In genomic region chr1:47763456-47764171, GRCh38 we compare ENCODE assay signal across 20 cellular contexts.
DNase-seq lines count a peak whose midpoint lies in the region; ATAC-seq and TF ChIP-seq lines count a peak whose summit lies in the region.
"Had no signal": no experiment of that assay in that cellular context is flagged by ENCODE, and none has a peak within 500 bp of the region (broad histone marks: within the 10 kb centered on the region; RNA-seq: fewer than 3 reads in every experiment).

No MANE protein-coding gene starts in this region.

- DNase-seq in AG09319 (ENCODE audit: extremely low read depth, low read depth), result peak; percentile 20
- DNase-seq in adipocyte (ENCODE audit: low read depth), result peak; percentile 12
- no peak for DNase-seq in esophagus muscularis mucosa (ENCODE audit: extremely low spot score)
- no peak for DNase-seq in mesothelial cell of epicardium (ENCODE audit: low spot score in 2 of 2, unreplicated experiment in 2 of 2)
- no peak for DNase-seq in NCI-H187 (lab: John Stamatoyannopoulos, UW)
- no peak for DNase-seq in NCI-H524 (lab: John Stamatoyannopoulos, UW)
- no peak for DNase-seq in activated CD4-positive, CD25-positive, alpha-beta regulatory T cell (lab: John Stamatoyannopoulos, UW)
- DNase-seq: activated CD4-positive, alpha-beta T cell treated with anti-CD3 and anti-CD28 coated beads for 36 hours; activated naive CD4-positive, alpha-beta T cell treated with anti-CD3 and anti-CD28 coated beads for 36 hours; CD4-positive, alpha-beta memory T cell; effector memory CD4-positive, alpha-beta T cell; NCI-H1092 treated with DMSO at 0.1 percent for 48 hours; stimulated activated CD4-positive, alpha-beta T cell treated with anti-CD3 and anti-CD28 coated beads, Interleukin-1b, Interleukin-23, amount 100 ng/mL, for 48 hours; T-helper 9 cell had no signal

- H3K36me3 ChIP-seq in adipocyte (ENCODE audit: control insufficient read depth, insufficient read depth, low read length, severe bottlenecking) (no peaks in the 10 kb centered on the region), esophagus muscularis mucosa (no peaks in the 10 kb centered on the region)
- H3K36me3 ChIP-seq: SJSA1 had no signal

- H3K36me3 Mint-ChIP-seq in mesothelial cell of epicardium, result no peaks in the 10 kb centered on the region
- H3K36me3 Mint-ChIP-seq: brain; CD4-positive, alpha-beta memory T cell; natural killer cell treated with Interleukin-12 subunit alpha and Interleukin-12 subunit beta and Interleukin-15 and Interleukin-18, amount 100 ng/mL, for 72 hours had no signal

- TF ChIP-seq CTCF in AG09319 (IDR thresholded peaks at IDR 0.05; ENCODE audit: low read depth, low read length) (no peak), esophagus muscularis mucosa (IDR thresholded peaks at IDR 0.05) (no peak), mesothelial cell of epicardium (IDR thresholded peaks at IDR 0.05; ENCODE audit: unreplicated experiment) (no peak)

- no peaks in the 10 kb centered on the region for H3K9me3 ChIP-seq in adipocyte (ENCODE audit: control insufficient read depth, low read length)
- H3K9me3 ChIP-seq in esophagus muscularis mucosa, result no peaks in the 10 kb centered on the region
- H3K9me3 ChIP-seq: SJSA1 had no signal

- H3K27me3 Mint-ChIP-seq in mesothelial cell of epicardium (ENCODE audit: low read depth), result peaks cover 22% of the 10 kb centered on the region

- H3K27me3 ChIP-seq in adipocyte (replicated peaks; ENCODE audit: control insufficient read depth, insufficient read depth, low read length), result peaks cover 16% of the 10 kb centered on the region
- H3K27me3 ChIP-seq in esophagus muscularis mucosa, result no peaks in the 10 kb centered on the region
- H3K27me3 ChIP-seq: SJSA1 had no signal

- peaks cover 18% of the 10 kb centered on the region for H3K4me1 Mint-ChIP-seq in mesothelial cell of epicardium
- H3K4me1 Mint-ChIP-seq: activated CD4-positive, alpha-beta T cell treated with anti-CD3 and anti-CD28 coated beads for 36 hours; CD4-positive, alpha-beta memory T cell; GM23338 had no signal

- 40% methylated on average over 10 of the region's 11 CpGs for WGBS in esophagus muscularis mucosa

- no peaks in the 10 kb centered on the region for H3K9me3 Mint-ChIP-seq in mesothelial cell of epicardium
- H3K9me3 Mint-ChIP-seq: activated naive CD4-positive, alpha-beta T cell treated with anti-CD3 and anti-CD28 coated beads for 36 hours; brain; CD4-positive, alpha-beta memory T cell; GM23338; natural killer cell treated with Interleukin-12 subunit alpha and Interleukin-12 subunit beta and Interleukin-15 and Interleukin-18, amount 100 ng/mL, for 72 hours had no signal

- no peak for TF ChIP-seq EP300 in esophagus muscularis mucosa (IDR thresholded peaks at IDR 0.05)

- H3K4me3 Mint-ChIP-seq in mesothelial cell of epicardium, result no peak overlapping the region
- H3K4me3 Mint-ChIP-seq: activated CD4-positive, alpha-beta T cell treated with anti-CD3 and anti-CD28 coated beads for 36 hours; activated naive CD4-positive, alpha-beta T cell treated with anti-CD3 and anti-CD28 coated beads for 36 hours; brain; CD4-positive, alpha-beta memory T cell; GM23338; natural killer cell treated with Interleukin-12 subunit alpha and Interleukin-12 subunit beta and Interleukin-15 and Interleukin-18, amount 100 ng/mL, for 72 hours had no signal

- H3K9ac ChIP-seq in adipocyte (ENCODE audit: low read length), result no peak overlapping the region

- intact Hi-C loops in esophagus muscularis mucosa (cut with DNase I), result no loop called here

- H3K27ac Mint-ChIP-seq in mesothelial cell of epicardium, result peak overlapping the region; percentile 31
- H3K27ac Mint-ChIP-seq: activated CD4-positive, alpha-beta T cell treated with anti-CD3 and anti-CD28 coated beads for 36 hours; activated naive CD4-positive, alpha-beta T cell treated with anti-CD3 and anti-CD28 coated beads for 36 hours; CD4-positive, alpha-beta memory T cell; GM23338; natural killer cell treated with Interleukin-12 subunit alpha and Interleukin-12 subunit beta and Interleukin-15 and Interleukin-18, amount 100 ng/mL, for 72 hours had no signal

- H3K4me3 ChIP-seq in adipocyte (ENCODE audit: low read length) (no peak overlapping the region), esophagus muscularis mucosa (no peak overlapping the region)
- H3K4me3 ChIP-seq: GM23338, lung, SJSA1 had no signal

- TF ChIP-seq POLR2A in esophagus muscularis mucosa (IDR thresholded peaks at IDR 0.05; ENCODE audit: low read depth), result no peak

- ATAC-seq in HG03565 (IDR thresholded peaks at IDR 0.05; ENCODE audit: unreplicated experiment), result no peak
- ATAC-seq: activated CD4-positive, alpha-beta T cell treated with anti-CD3 and anti-CD28 coated beads for 36 hours; GM23338; natural killer cell treated with Interleukin-12 subunit alpha and Interleukin-12 subunit beta and Interleukin-15 and Interleukin-18, amount 100 ng/mL, for 72 hours had no signal

- H3K27ac ChIP-seq in esophagus muscularis mucosa (replicated peaks in 1 of 4), result peak overlapping the region; percentile 20 to 38 (median 32)
- H3K27ac ChIP-seq: SJSA1 had no signal

- peaks cover 2% of the 10 kb centered on the region for H3K4me1 ChIP-seq in adipocyte (ENCODE audit: control insufficient read depth, insufficient read depth, low read length)
- H3K4me1 ChIP-seq in esophagus muscularis mucosa, result peaks cover 23 to 43% (median 32%) of the 10 kb centered on the region in 4 donors

Comparison
In these comparisons a context has a peak if more than half of its experiments do, and no peak if none do; other contexts are left out.
1. DNase-seq: peak in AG09319 (single experiment) and adipocyte (single experiment); none in esophagus muscularis mucosa (single experiment), mesothelial cell of epicardium (0 of 2), NCI-H187 (0 of 2), NCI-H524 (0 of 2) and activated CD4-positive, CD25-positive, alpha-beta regulatory T cell (0 of 4).